3 cellular contexts compared by ENCODE assay signal in the genomic region with DNA sequence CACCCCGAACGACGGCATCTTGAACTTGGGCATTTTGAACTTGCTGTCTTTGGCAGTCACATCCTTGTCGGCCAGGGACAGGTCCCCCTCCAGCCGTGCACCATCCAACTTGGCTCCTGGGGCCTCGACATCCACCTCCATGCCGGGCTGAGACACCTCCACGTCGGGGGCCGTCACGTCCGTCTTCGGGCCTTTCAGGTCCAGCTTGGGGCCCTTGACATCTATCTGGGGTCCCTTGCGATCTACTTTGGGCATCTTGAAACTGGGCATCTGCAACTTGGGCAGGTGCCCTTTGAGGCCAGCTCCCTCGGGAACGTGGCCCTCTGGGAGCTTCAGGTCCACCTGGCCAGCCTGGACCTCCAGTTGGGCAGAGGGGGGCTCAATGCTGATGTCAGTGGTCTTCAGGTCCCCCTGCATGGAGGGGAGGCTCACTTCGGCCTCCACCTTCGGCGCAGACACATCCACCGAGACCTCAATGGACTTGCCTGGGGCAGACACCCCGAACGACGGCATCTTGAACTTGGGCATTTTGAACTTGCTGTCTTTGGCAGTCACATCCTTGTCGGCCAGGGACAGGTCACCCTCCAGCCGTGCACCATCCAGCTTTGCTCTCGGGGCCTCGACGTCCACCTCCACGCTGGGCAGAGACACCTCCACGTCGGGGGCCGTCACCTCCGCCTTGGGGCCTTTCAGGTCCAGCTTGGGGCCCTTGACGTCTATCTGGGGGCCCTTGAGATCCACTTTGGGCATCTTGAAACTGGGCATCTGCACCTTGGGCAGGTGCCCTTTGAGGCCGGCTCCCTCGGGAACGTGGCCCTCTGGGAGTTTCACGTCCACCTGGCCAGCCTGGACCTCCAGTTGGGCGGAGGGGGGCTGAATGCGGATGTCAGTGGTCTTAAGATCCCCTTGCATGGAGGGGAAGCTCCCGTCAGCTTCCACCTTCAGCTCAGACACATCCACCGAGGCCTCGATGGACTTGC. TPM values are rescaled to one million over a fixed set of nuclear protein-coding genes. Genes with fewer than 3 reads are reported as not detected.
"Had no signal": no experiment of that assay in that cellular context is flagged by ENCODE, and none has a peak within 500 bp of the region (broad histone marks: within the 10 kb centered on the region; RNA-seq: fewer than 3 reads in every experiment).

No MANE protein-coding gene starts in this region.

RNA-seq across cellular contexts. Expression of gene PLD4, which starts 21.6 kb away (rescaled TPM):
- total RNA-seq: M059J, SK-MEL-5 had no signal
- polyA plus RNA-seq: K562 had no signal
